ENCODE assay signal across 1 cellular context in the genomic region with DNA sequence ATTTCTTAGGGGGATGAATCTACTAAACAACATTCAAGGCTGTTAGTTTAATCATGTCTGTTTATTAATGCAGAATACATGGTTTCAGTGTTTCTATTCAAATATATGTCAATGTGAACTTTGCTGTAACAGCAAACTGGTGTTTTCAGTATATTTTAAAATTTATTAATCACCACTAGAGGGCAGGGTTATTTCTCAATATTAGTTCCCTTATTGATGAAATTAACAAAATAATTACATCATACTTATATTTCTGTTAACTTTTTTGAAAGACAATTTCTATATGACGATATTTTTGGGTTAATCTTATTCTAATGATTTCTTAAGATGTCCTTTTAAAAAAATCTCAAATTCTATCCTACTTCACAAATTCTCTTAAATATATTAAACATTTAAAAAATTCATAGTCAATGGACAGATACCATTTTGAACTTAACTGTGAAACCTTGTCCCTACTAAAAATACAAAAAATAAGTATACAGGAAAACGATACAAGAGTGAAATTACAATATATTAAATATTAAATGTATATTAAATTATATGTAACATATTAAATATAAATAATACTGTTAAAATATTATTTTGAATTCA.
TF ChIP-seq lines count a peak whose summit lies in the region.

No MANE protein-coding gene starts in this region.

TF ChIP-seq in K562, 482 proteins besides CTCF, POLR2A, EP300 and RAD21 (continued from another document):
- TF ChIP-seq, protein P1, sequence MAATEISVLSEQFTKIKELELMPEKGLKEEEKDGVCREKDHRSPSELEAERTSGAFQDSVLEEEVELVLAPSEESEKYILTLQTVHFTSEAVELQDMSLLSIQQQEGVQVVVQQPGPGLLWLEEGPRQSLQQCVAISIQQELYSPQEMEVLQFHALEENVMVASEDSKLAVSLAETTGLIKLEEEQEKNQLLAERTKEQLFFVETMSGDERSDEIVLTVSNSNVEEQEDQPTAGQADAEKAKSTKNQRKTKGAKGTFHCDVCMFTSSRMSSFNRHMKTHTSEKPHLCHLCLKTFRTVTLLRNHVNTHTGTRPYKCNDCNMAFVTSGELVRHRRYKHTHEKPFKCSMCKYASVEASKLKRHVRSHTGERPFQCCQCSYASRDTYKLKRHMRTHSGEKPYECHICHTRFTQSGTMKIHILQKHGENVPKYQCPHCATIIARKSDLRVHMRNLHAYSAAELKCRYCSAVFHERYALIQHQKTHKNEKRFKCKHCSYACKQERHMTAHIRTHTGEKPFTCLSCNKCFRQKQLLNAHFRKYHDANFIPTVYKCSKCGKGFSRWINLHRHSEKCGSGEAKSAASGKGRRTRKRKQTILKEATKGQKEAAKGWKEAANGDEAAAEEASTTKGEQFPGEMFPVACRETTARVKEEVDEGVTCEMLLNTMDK (IDR thresholded peaks at IDR 0.05; ENCODE audit: borderline replicate concordance, insufficient read depth, low read depth, low read length, poor library complexity, severe bottlenecking), result no peak
- no peak for TF ChIP-seq SMAD2 (IDR thresholded peaks at IDR 0.05; ENCODE audit: low read depth, low read length)
